In genomic region chr4:100257567-100257966, GRCh38 we compare ENCODE assay signal across 1 cellular context.
TF ChIP-seq lines count a peak whose summit lies in the region.

No MANE protein-coding gene starts in this region.

TF ChIP-seq in H1, 55 proteins besides CTCF, POLR2A, EP300 and RAD21 (continued from another document):
- TF ChIP-seq POLR2AphosphoS5 (IDR thresholded peaks at IDR 0.05; ENCODE audit: low read depth, low read length) (no peak), ZNF274 (IDR thresholded peaks at IDR 0.05; ENCODE audit: borderline replicate concordance, extremely low read depth, low read length) (no peak)
